8 cellular contexts compared by ENCODE assay signal in genomic region chr12:56126732-56127239, GRCh38. TPM values are rescaled to one million over a fixed set of nuclear protein-coding genes. Genes with fewer than 3 reads are reported as not detected.
DNase-seq lines count a peak whose midpoint lies in the region; ATAC-seq and TF ChIP-seq lines count a peak whose summit lies in the region.

No MANE protein-coding gene starts in this region.

- peaks cover 56% of the 10 kb centered on the region for H3K4me1 Mint-ChIP-seq in activated T-cell treated with anti-CD3 and anti-CD28 coated beads, Interleukin-2, amount 50 U/mL, for 24 hours (ENCODE audit: low read depth)
- H3K4me1 Mint-ChIP-seq in activated CD8-positive, alpha-beta T cell treated with anti-CD3 and anti-CD28 coated beads, Interleukin-2, amount 10 ng/mL, durations not matched to agents 7 days and 5 days (ENCODE audit: low read depth): peaks cover 62% of the 10 kb centered on the region

- H3K27ac Mint-ChIP-seq in activated T-cell treated with anti-CD3 and anti-CD28 coated beads, Interleukin-2, amount 50 U/mL, for 24 hours: peak overlapping the region; percentile 98
- peak overlapping the region; percentile 91 for H3K27ac Mint-ChIP-seq in activated CD8-positive, alpha-beta T cell treated with anti-CD3 and anti-CD28 coated beads, Interleukin-2, amount 10 ng/mL, durations not matched to agents 7 days and 5 days

- peaks cover 0 to 21% of the 10 kb centered on the region in 2 donors for H3K36me3 ChIP-seq in left lung
- peaks cover 11 to 28% (median 19%) of the 10 kb centered on the region in 3 donors for H3K36me3 ChIP-seq in tibial artery

- TF ChIP-seq CTCF in left lung (IDR thresholded peaks at IDR 0.05) (no peak), tibial artery (IDR thresholded peaks at IDR 0.05) (no peak)

- CTCF ChIA-PET in activated CD8-positive, alpha-beta T cell treated with anti-CD3 and anti-CD28 coated beads, Interleukin-2, amount 10 ng/mL, durations not matched to agents 7 days and 5 days (lab: Charles Lee): interaction anchor here (0.6 to 9.3 kb wide), 22 partner anchors 9 to 509 kb away, joined by 3 to 148 read pairs (median 4); partner anchors contain the start of genes ANKRD52, CS, MYL6 and MYL6B

- POLR2A ChIA-PET in activated CD8-positive, alpha-beta T cell treated with anti-CD3 and anti-CD28 coated beads, Interleukin-2, amount 10 ng/mL, durations not matched to agents 7 days and 5 days (lab: Charles Lee): interaction anchor here (0.6 to 8.7 kb wide), 10 partner anchors 8 to 95 kb away, joined by 3 to 77 read pairs (median 7); partner anchors contain the start of genes MYL6, MYL6B, PA2G4 and RNF41

- DNase-seq in activated T-cell treated with anti-CD3 and anti-CD28 coated beads, Interleukin-2, amount 50 U/mL, for 24 hours: no peak
- no peak for DNase-seq in activated T-cell treated with anti-CD3 and anti-CD28 coated beads, Interleukin-2, amount 50 U/mL, for 1 hour
- DNase-seq in activated CD8-positive, alpha-beta T cell treated with anti-CD3 and anti-CD28 coated beads, Interleukin-2, amount 10 ng/mL, durations not matched to agents 7 days and 5 days: no peak
- no peak for DNase-seq in left lung
- no peak for DNase-seq in tibial artery
- DNase-seq in NCI-H226: no peak
- no peak for DNase-seq in stimulated activated CD4-positive, alpha-beta T cell treated with anti-CD3 and anti-CD28 coated beads, Interleukin-2, amount 100 ng/mL, for 48 hours
- DNase-seq in NCI-H1092 (lab: John Stamatoyannopoulos, UW): no peak

- H3K27ac ChIP-seq in left lung (peak overlapping the region; percentile 84 to 88), tibial artery (peak overlapping the region; percentile 80 to 84)

- H3K9me3 Mint-ChIP-seq in activated T-cell treated with anti-CD3 and anti-CD28 coated beads, Interleukin-2, amount 50 U/mL, for 24 hours: no peaks in the 10 kb centered on the region
- no peaks in the 10 kb centered on the region for H3K9me3 Mint-ChIP-seq in activated CD8-positive, alpha-beta T cell treated with anti-CD3 and anti-CD28 coated beads, Interleukin-2, amount 10 ng/mL, durations not matched to agents 7 days and 5 days (ENCODE audit: insufficient read depth)

- ATAC-seq in activated CD8-positive, alpha-beta T cell treated with anti-CD3 and anti-CD28 coated beads, Interleukin-2, amount 10 ng/mL, durations not matched to agents 7 days and 5 days: no peak
- ATAC-seq in left lung: no peak

- no peaks in the 10 kb centered on the region for H3K9me3 ChIP-seq in left lung
- no peaks in the 10 kb centered on the region for H3K9me3 ChIP-seq in tibial artery

- H3K4me1 ChIP-seq in left lung (peaks cover 26 to 63% of the 10 kb centered on the region in 2 donors), tibial artery (peaks cover 9 to 41% (median 26%) of the 10 kb centered on the region in 4 donors)

- H3K4me3 Mint-ChIP-seq in activated T-cell treated with anti-CD3 and anti-CD28 coated beads, Interleukin-2, amount 50 U/mL, for 24 hours: peak overlapping the region; percentile 91
- peak overlapping the region; percentile 88 for H3K4me3 Mint-ChIP-seq in activated CD8-positive, alpha-beta T cell treated with anti-CD3 and anti-CD28 coated beads, Interleukin-2, amount 10 ng/mL, durations not matched to agents 7 days and 5 days

- peaks cover 54% of the 10 kb centered on the region for H3K36me3 Mint-ChIP-seq in activated T-cell treated with anti-CD3 and anti-CD28 coated beads, Interleukin-2, amount 50 U/mL, for 24 hours (ENCODE audit: low read depth)
- peaks cover 39% of the 10 kb centered on the region for H3K36me3 Mint-ChIP-seq in activated CD8-positive, alpha-beta T cell treated with anti-CD3 and anti-CD28 coated beads, Interleukin-2, amount 10 ng/mL, durations not matched to agents 7 days and 5 days (ENCODE audit: low read depth)

- H3K27me3 ChIP-seq in left lung: no peaks in the 10 kb centered on the region
- H3K27me3 ChIP-seq in tibial artery: no peaks in the 10 kb centered on the region

- H3K4me3 ChIP-seq in left lung (peak overlapping the region in 1 of 2 donors; percentile 77), tibial artery (peak overlapping the region in 1 of 2 donors; percentile 74)

- intact Hi-C loops in left lung (cut with DNase I) (no loop called here), tibial artery (cut with DNase I; ENCODE audit: low total_unique reads) (loop anchor here (2.0 to 5.0 kb wide), 2 partner anchors 36 to 62 kb away; partner anchors contain the start of gene SMARCC2)

- H3K27me3 Mint-ChIP-seq in activated T-cell treated with anti-CD3 and anti-CD28 coated beads, Interleukin-2, amount 50 U/mL, for 24 hours: no peaks in the 10 kb centered on the region
- no peaks in the 10 kb centered on the region for H3K27me3 Mint-ChIP-seq in activated CD8-positive, alpha-beta T cell treated with anti-CD3 and anti-CD28 coated beads, Interleukin-2, amount 10 ng/mL, durations not matched to agents 7 days and 5 days (ENCODE audit: low read depth)

RNA-seq across cellular contexts. Expression of gene ESYT1, which starts 1.3 kb away (rescaled TPM):
- total RNA-seq in activated CD8-positive, alpha-beta T cell treated with anti-CD3 and anti-CD28 coated beads, Interleukin-2, amount 10 ng/mL, durations not matched to agents 7 days and 5 days: 100 to 1,000 TPM; 317 to 333 TPM
- total RNA-seq in left lung: 100 to 1,000 TPM; 102 to 116 TPM

RNA-seq across cellular contexts. Expression of gene ZC3H10, which starts 8.7 kb away (rescaled TPM):
- 10 to 100 TPM in 1 of 2 experiments, 1 to 10 TPM in 1; 9.1 to 10.6 TPM for total RNA-seq in activated CD8-positive, alpha-beta T cell treated with anti-CD3 and anti-CD28 coated beads, Interleukin-2, amount 10 ng/mL, durations not matched to agents 7 days and 5 days
- 1 to 10 TPM; 6.0 to 8.7 TPM for total RNA-seq in left lung

RNA-seq across cellular contexts. Expression of gene RPL41, which starts 10.4 kb away (rescaled TPM):
- total RNA-seq in activated CD8-positive, alpha-beta T cell treated with anti-CD3 and anti-CD28 coated beads, Interleukin-2, amount 10 ng/mL, durations not matched to agents 7 days and 5 days: 1,000 to 10,000 TPM; 3,845 to 4,046 TPM
- 1,000 to 10,000 TPM; 3,023 to 3,157 TPM for total RNA-seq in left lung

RNA-seq across cellular contexts. Expression of gene PA2G4, which starts 22.4 kb away (rescaled TPM):
- 100 to 1,000 TPM; 316 to 323 TPM for total RNA-seq in activated CD8-positive, alpha-beta T cell treated with anti-CD3 and anti-CD28 coated beads, Interleukin-2, amount 10 ng/mL, durations not matched to agents 7 days and 5 days
- 100 to 1,000 TPM in 1 of 2 donors, 10 to 100 TPM in 1; 62.0 to 103 TPM for total RNA-seq in left lung

RNA-seq across cellular contexts. Expression of gene MYL6B, which starts 25.6 kb away (rescaled TPM):
- 10 to 100 TPM; 60.0 to 60.7 TPM for total RNA-seq in activated CD8-positive, alpha-beta T cell treated with anti-CD3 and anti-CD28 coated beads, Interleukin-2, amount 10 ng/mL, durations not matched to agents 7 days and 5 days
- 10 to 100 TPM; 32.6 to 43.1 TPM for total RNA-seq in left lung
